ENCODE assay signal across 12 cellular contexts in genomic region chr4:39124885-39125599, GRCh38. TPM values are rescaled to one million over a fixed set of nuclear protein-coding genes. Genes with fewer than 3 reads are reported as not detected.
A peak's percentile ranks its signal among the peaks of the same experiment; 100 is the strongest.
DNase-seq lines count a peak whose midpoint lies in the region; ATAC-seq and TF ChIP-seq lines count a peak whose summit lies in the region.
"Had no signal": no experiment of that assay in that cellular context is flagged by ENCODE, and none has a peak within 500 bp of the region (broad histone marks: within the 10 kb centered on the region; RNA-seq: fewer than 3 reads in every experiment).

No MANE protein-coding gene starts in this region.

- peak overlapping the region; percentile 39 for H3K27ac ChIP-seq in SU-DHL-6 (ENCODE audit: low read depth, low read length)
- H3K27ac ChIP-seq: right atrium auricular region had no signal

- no peaks in the 10 kb centered on the region for H3K9me2 ChIP-seq in SU-DHL-6 (replicated peaks; ENCODE audit: insufficient read depth, low read length)

- H3K9me3 ChIP-seq in SU-DHL-6 (ENCODE audit: insufficient read depth, low read length) (no peaks in the 10 kb centered on the region; the same call in 1 of the 2 replicates), MG63 (no peaks in the 10 kb centered on the region)
- H3K9me3 ChIP-seq: right atrium auricular region had no signal

- no peak overlapping the region for H2AFZ ChIP-seq in SU-DHL-6 (ENCODE audit: low read depth, low read length, severe bottlenecking)

- H3K36me3 ChIP-seq in SU-DHL-6 (ENCODE audit: low read length) (no peaks in the 10 kb centered on the region), MG63 (no peaks in the 10 kb centered on the region; the same call in 1 of the 2 replicates)
- H3K36me3 ChIP-seq: right atrium auricular region had no signal

- peaks cover 3% of the 10 kb centered on the region; the same call in 1 of the 2 replicates for H3F3A ChIP-seq in SU-DHL-6 (ENCODE audit: insufficient read depth)

- ATAC-seq in GM18861 (IDR thresholded peaks at IDR 0.05; ENCODE audit: unreplicated experiment), result peak; percentile 83
- ATAC-seq in GM21529 (IDR thresholded peaks at IDR 0.05; ENCODE audit: unreplicated experiment), result peak; percentile 71
- ATAC-seq in HG03135 (IDR thresholded peaks at IDR 0.05; ENCODE audit: unreplicated experiment), result peak; percentile 90

- H3K27me3 ChIP-seq in SU-DHL-6 (ENCODE audit: low read length), result no peaks in the 10 kb centered on the region
- no peaks in the 10 kb centered on the region for H3K27me3 ChIP-seq in MG63
- H3K27me3 ChIP-seq: right atrium auricular region had no signal

- no peak overlapping the region for H3K9ac ChIP-seq in SU-DHL-6 (ENCODE audit: low read length)

- no peaks in the 10 kb centered on the region for H4K20me1 ChIP-seq in SU-DHL-6 (ENCODE audit: low read depth, low read length)

- H3K4me3 ChIP-seq in SU-DHL-6 (ENCODE audit: insufficient read depth, low read length, poor library complexity, severe bottlenecking) (no peak overlapping the region), MG63 (no peak overlapping the region), foreskin fibroblast (ENCODE audit: low read depth in 1 of 2, low read length in 2 of 2) (no peak overlapping the region)
- H3K4me3 ChIP-seq: right atrium auricular region had no signal

- no peaks in the 10 kb centered on the region for H3K79me2 ChIP-seq in SU-DHL-6 (ENCODE audit: insufficient read depth, low read length)

- DNase-seq in NCI-H1436 (lab: John Stamatoyannopoulos, UW) (no peak), NCI-H2107 (lab: John Stamatoyannopoulos, UW) (no peak), MG63 (no peak), foreskin fibroblast (no peak)
- DNase-seq: activated CD4-positive, alpha-beta T cell treated with anti-CD3 and anti-CD28 coated beads for 1 hour; activated effector memory CD4-positive, alpha-beta T cell treated with Interleukin-2 at 50 U/mL for 16 hours; NCI-H446 treated with DMSO at 0.1 percent for 48 hours had no signal

- TF ChIP-seq CTCF in SU-DHL-6 (IDR thresholded peaks at IDR 0.05; ENCODE audit: insufficient read depth, low read length, poor library complexity, severe bottlenecking) (no peak), foreskin fibroblast (IDR thresholded peaks at IDR 0.05; ENCODE audit: low read depth, low read length) (no peak)

- H3K4me2 ChIP-seq in SU-DHL-6 (ENCODE audit: low read depth, low read length, poor library complexity, severe bottlenecking), result peak overlapping the region; percentile 26

RNA-seq across cellular contexts. Expression of gene WDR19, which starts 57.3 kb away (rescaled TPM):
- 4.4 and 15.9 TPM in 2 replicates for total RNA-seq in MG63 (2014; rRNA removed; shearing (Covaris generic); ENCODE audit: low replicate concordance)
